In genomic region chr20:62734881-62735280, GRCh38 we compare ENCODE assay signal across 21 cellular contexts. TPM values are rescaled to one million over a fixed set of nuclear protein-coding genes. Genes with fewer than 3 reads are reported as not detected.
DNase-seq lines count a peak whose midpoint lies in the region; ATAC-seq and TF ChIP-seq lines count a peak whose summit lies in the region.
"Had no signal": no experiment of that assay in that cellular context is flagged by ENCODE, and none has a peak within 500 bp of the region (broad histone marks: within the 10 kb centered on the region; RNA-seq: fewer than 3 reads in every experiment).

No MANE protein-coding gene starts in this region.

- DNase-seq in activated naive CD8-positive, alpha-beta T cell treated with anti-CD3 and anti-CD28 coated beads for 36 hours, result no peak
- no peak for DNase-seq in activated naive CD8-positive, alpha-beta T cell treated with anti-CD3 and anti-CD28 coated beads, Interleukin-2, amount 50 U/mL, for 24 hours
- DNase-seq in RKO (ENCODE audit: low spot score) (peak; percentile 75), left cardiac atrium (peak; percentile 16), spleen (peak; percentile 67), substantia nigra (lab: John Stamatoyannopoulos, UW) (no peak), NCI-H2081 treated with DMSO at 0.1 percent for 48 hours (lab: John Stamatoyannopoulos, UW) (no peak)
- DNase-seq: ACHN; activated CD4-positive, alpha-beta memory T cell treated with anti-CD3 and anti-CD28 coated beads, Interleukin-2, amount 10 ng/mL, durations not matched to agents 7 days and 5 days; activated T-cell treated with anti-CD3 and anti-CD28 coated beads, Interleukin-2, amount 50 U/mL, for 1 hour; DMS 273 treated with DMSO at 0.1 percent for 48 hours; NCI-H1436; NCI-H2171 treated with DMSO at 0.1 percent for 48 hours; stimulated activated CD8-positive, alpha-beta memory T cell treated with anti-CD3 and anti-CD28 coated beads, Interleukin-4, amount 100 ng/mL, for 48 hours; WERI-Rb-1 had no signal

- H3K36me3 Mint-ChIP-seq in activated naive CD8-positive, alpha-beta T cell treated with anti-CD3 and anti-CD28 coated beads for 36 hours, result no peaks in the 10 kb centered on the region
- H3K36me3 Mint-ChIP-seq in activated naive CD8-positive, alpha-beta T cell treated with anti-CD3 and anti-CD28 coated beads, Interleukin-2, amount 50 U/mL, for 24 hours (ENCODE audit: low read depth), result no peaks in the 10 kb centered on the region
- H3K36me3 Mint-ChIP-seq: activated naive CD4-positive, alpha-beta T cell treated with anti-CD3 and anti-CD28 coated beads, Interleukin-2, amount 50 U/mL, for 24 hours had no signal

- no peak for ATAC-seq in activated naive CD8-positive, alpha-beta T cell treated with anti-CD3 and anti-CD28 coated beads, Interleukin-2, amount 50 U/mL, for 24 hours
- ATAC-seq in left cardiac atrium (no peak), GM21576 (IDR thresholded peaks at IDR 0.05; ENCODE audit: unreplicated experiment) (no peak)
- ATAC-seq: mucosa of descending colon had no signal

- no peaks in the 10 kb centered on the region for H3K9me3 ChIP-seq in spleen
- H3K9me3 ChIP-seq: mucosa of descending colon, vagina had no signal

- H3K27me3 ChIP-seq in spleen (replicated peaks in 1 of 7), result peaks cover 0 to 58% (median 0%) of the 10 kb centered on the region in 7 donors
- H3K27me3 ChIP-seq: vagina had no signal

- no peaks in the 10 kb centered on the region for H3K36me3 ChIP-seq in spleen
- H3K36me3 ChIP-seq: vagina, WERI-Rb-1 had no signal

- intact Hi-C loops in left cardiac atrium (cut with DNase I), result no loop called here
- intact Hi-C loops in spleen (cut with DNase I; ENCODE audit: low total_unique reads), result no loop called here

- no peak for TF ChIP-seq CTCF in spleen (IDR thresholded peaks at IDR 0.05 in 8 of 11, conservative IDR thresholded peaks at IDR 0.05 in 3 of 11)

- no peak overlapping the region for H3K27ac ChIP-seq in spleen
- no peak overlapping the region for H3K27ac ChIP-seq in substantia nigra (ENCODE audit: low read depth, low read length, poor library complexity, severe bottlenecking)
- H3K27ac ChIP-seq: vagina, WERI-Rb-1 had no signal

- H3K27me3 Mint-ChIP-seq in activated naive CD8-positive, alpha-beta T cell treated with anti-CD3 and anti-CD28 coated beads for 36 hours, result no peaks in the 10 kb centered on the region
- H3K27me3 Mint-ChIP-seq in activated naive CD8-positive, alpha-beta T cell treated with anti-CD3 and anti-CD28 coated beads, Interleukin-2, amount 50 U/mL, for 24 hours, result peaks cover 7% of the 10 kb centered on the region
- H3K27me3 Mint-ChIP-seq: activated naive CD4-positive, alpha-beta T cell treated with anti-CD3 and anti-CD28 coated beads, Interleukin-2, amount 50 U/mL, for 24 hours had no signal

- no peaks in the 10 kb centered on the region for H3K9me3 Mint-ChIP-seq in activated naive CD8-positive, alpha-beta T cell treated with anti-CD3 and anti-CD28 coated beads for 36 hours
- no peaks in the 10 kb centered on the region for H3K9me3 Mint-ChIP-seq in activated naive CD8-positive, alpha-beta T cell treated with anti-CD3 and anti-CD28 coated beads, Interleukin-2, amount 50 U/mL, for 24 hours
- H3K9me3 Mint-ChIP-seq: activated CD4-positive, alpha-beta memory T cell treated with anti-CD3 and anti-CD28 coated beads, Interleukin-2, amount 10 ng/mL, durations not matched to agents 7 days and 5 days; activated naive CD4-positive, alpha-beta T cell treated with anti-CD3 and anti-CD28 coated beads, Interleukin-2, amount 50 U/mL, for 24 hours; T-helper 2 cell treated with Interferon-gamma antibody and Interleukin-4, amounts not matched to agents 5 μg/mL and 100 μg/mL, for 36 hours had no signal

- no peak overlapping the region for H3K4me3 ChIP-seq in spleen
- H3K4me3 ChIP-seq: mucosa of descending colon, vagina had no signal

- TF ChIP-seq POLR2A in spleen (IDR thresholded peaks at IDR 0.05), result no peak

- peak overlapping the region; percentile 29 for H3K27ac Mint-ChIP-seq in activated naive CD8-positive, alpha-beta T cell treated with anti-CD3 and anti-CD28 coated beads for 36 hours
- no peak overlapping the region for H3K27ac Mint-ChIP-seq in activated naive CD8-positive, alpha-beta T cell treated with anti-CD3 and anti-CD28 coated beads, Interleukin-2, amount 50 U/mL, for 24 hours
- H3K27ac Mint-ChIP-seq: activated CD4-positive, alpha-beta memory T cell treated with anti-CD3 and anti-CD28 coated beads, Interleukin-2, amount 10 ng/mL, durations not matched to agents 7 days and 5 days; activated naive CD4-positive, alpha-beta T cell treated with anti-CD3 and anti-CD28 coated beads, Interleukin-2, amount 50 U/mL, for 24 hours; T-helper 2 cell treated with Interferon-gamma antibody and Interleukin-4, amounts not matched to agents 5 μg/mL and 100 μg/mL, for 36 hours had no signal

- H3K4me1 ChIP-seq in spleen, result peaks cover 6 to 43% (median 11%) of the 10 kb centered on the region in 6 donors
- H3K4me1 ChIP-seq: vagina had no signal

- no peak overlapping the region for H3K4me3 Mint-ChIP-seq in activated naive CD8-positive, alpha-beta T cell treated with anti-CD3 and anti-CD28 coated beads for 36 hours
- no peak overlapping the region for H3K4me3 Mint-ChIP-seq in activated naive CD8-positive, alpha-beta T cell treated with anti-CD3 and anti-CD28 coated beads, Interleukin-2, amount 50 U/mL, for 24 hours
- H3K4me3 Mint-ChIP-seq: activated CD4-positive, alpha-beta memory T cell treated with anti-CD3 and anti-CD28 coated beads, Interleukin-2, amount 10 ng/mL, durations not matched to agents 7 days and 5 days; activated naive CD4-positive, alpha-beta T cell treated with anti-CD3 and anti-CD28 coated beads, Interleukin-2, amount 50 U/mL, for 24 hours; T-helper 2 cell treated with Interferon-gamma antibody and Interleukin-4, amounts not matched to agents 5 μg/mL and 100 μg/mL, for 36 hours had no signal

- WGBS in spleen, 5 donors, result 29 to 75% (median 56%) methylated on average over 8 to 15 of the region's 15 CpGs

- peaks cover 19% of the 10 kb centered on the region for H3K4me1 Mint-ChIP-seq in activated naive CD8-positive, alpha-beta T cell treated with anti-CD3 and anti-CD28 coated beads for 36 hours
- peaks cover 23% of the 10 kb centered on the region for H3K4me1 Mint-ChIP-seq in activated naive CD8-positive, alpha-beta T cell treated with anti-CD3 and anti-CD28 coated beads, Interleukin-2, amount 50 U/mL, for 24 hours

RNA-seq across cellular contexts. Expression of gene NTSR1, which starts 26.2 kb away (rescaled TPM):
- not detected for total RNA-seq in activated naive CD8-positive, alpha-beta T cell treated with anti-CD3 and anti-CD28 coated beads for 36 hours
- not detected for total RNA-seq in left cardiac atrium
- 1 to 10 TPM in 3 of 7 donors, under 1 TPM in 4; 0.51 to 5.7 (median 0.92) TPM for total RNA-seq in spleen
- polyA plus RNA-seq in spleen, result under 1 TPM; 0.14 to 0.30 (median 0.26) TPM
- total RNA-seq: activated CD4-positive, alpha-beta memory T cell treated with anti-CD3 and anti-CD28 coated beads, Interleukin-2, amount 10 ng/mL, durations not matched to agents 7 days and 5 days; OCI-LY7 had no signal

Comparison
In these comparisons a context has a peak if more than half of its experiments do, and no peak if none do; other contexts are left out.
1. DNase-seq: peak in RKO (single experiment), left cardiac atrium (single experiment) and spleen (single experiment); none in activated naive CD8-positive, alpha-beta T cell treated with anti-CD3 and anti-CD28 coated beads for 36 hours (single experiment), activated naive CD8-positive, alpha-beta T cell treated with anti-CD3 and anti-CD28 coated beads, Interleukin-2, amount 50 U/mL, for 24 hours (single experiment), substantia nigra (0 of 49) and NCI-H2081 treated with DMSO at 0.1 percent for 48 hours (single experiment).